10 cellular contexts compared by ENCODE assay signal in the genomic region with DNA sequence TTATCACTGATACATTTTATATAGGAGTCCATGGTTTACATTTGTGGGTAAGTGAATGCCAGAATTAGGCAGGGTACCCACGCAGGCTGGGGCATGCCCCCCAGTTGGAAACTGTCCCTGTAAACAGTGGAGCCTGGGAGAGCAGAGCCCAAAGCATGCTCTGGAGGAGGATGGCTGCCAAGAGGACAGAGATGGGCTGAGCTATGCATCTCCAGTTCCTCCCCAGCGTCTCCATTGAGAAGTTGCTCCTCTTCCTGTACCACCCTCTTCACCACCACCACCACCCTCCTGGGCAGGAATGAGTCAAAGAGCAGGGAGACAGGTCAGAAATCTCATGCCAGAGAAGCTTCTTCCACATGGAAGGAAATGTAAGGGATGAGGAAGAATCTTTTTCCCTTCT.
DNase-seq lines count a peak whose midpoint lies in the region; ATAC-seq and TF ChIP-seq lines count a peak whose summit lies in the region.
"Had no signal": no experiment of that assay in that cellular context is flagged by ENCODE, and none has a peak within 500 bp of the region (broad histone marks: within the 10 kb centered on the region; RNA-seq: fewer than 3 reads in every experiment).

No MANE protein-coding gene starts in this region.

- H3K9me3 Mint-ChIP-seq in CD14-positive monocyte: no peaks in the 10 kb centered on the region

- no peaks in the 10 kb centered on the region for H4K20me1 ChIP-seq in osteoblast (ENCODE audit: insufficient read depth, low read length)

- intact Hi-C loops in CD14-positive monocyte (cut with micrococcal nuclease): loop anchor here in 1 of 2 donors (5.0 to 10.0 kb wide), 2 partner anchors 36 to 68 kb away; a partner anchor contains a TSS

- no peaks in the 10 kb centered on the region for H3K36me3 ChIP-seq in osteoblast (ENCODE audit: insufficient read depth, low read length)

- H3K4me1 Mint-ChIP-seq in CD14-positive monocyte: peaks cover 56% of the 10 kb centered on the region

- no peak overlapping the region for H3K4me3 ChIP-seq in coronary artery
- H3K4me3 ChIP-seq in osteoblast (ENCODE audit: insufficient read depth, low read length): no peak overlapping the region

- H3K79me2 ChIP-seq in osteoblast (ENCODE audit: insufficient read depth, low read length): no peaks in the 10 kb centered on the region

- H3K4me3 Mint-ChIP-seq in CD14-positive monocyte: no peak overlapping the region
- H3K4me3 Mint-ChIP-seq: endodermal cell had no signal

- no peaks in the 10 kb centered on the region for H3K9me3 ChIP-seq in osteoblast (ENCODE audit: low read depth, low read length)

- peaks cover 38% of the 10 kb centered on the region for H3K4me1 ChIP-seq in osteoblast (ENCODE audit: insufficient read depth, low read length)

- peak overlapping the region; percentile 80 for H2AFZ ChIP-seq in osteoblast (ENCODE audit: low read length)

- no peak for TF ChIP-seq POLR2A in erythroblast (IDR thresholded peaks at IDR 0.05; ENCODE audit: low read length)

- no peaks in the 10 kb centered on the region for H3K27me3 ChIP-seq in osteoblast (ENCODE audit: insufficient read depth, low read length)

- ATAC-seq in HG02938 (IDR thresholded peaks at IDR 0.05; ENCODE audit: unreplicated experiment): no peak

- peak overlapping the region; percentile 93 to 94 for H3K27ac ChIP-seq in coronary artery
- H3K27ac ChIP-seq in osteoblast (ENCODE audit: low read depth, low read length): peak overlapping the region; percentile 97

- TF ChIP-seq CTCF in CD14-positive monocyte (IDR thresholded peaks at IDR 0.05): no peak
- no peak for TF ChIP-seq CTCF in coronary artery (IDR thresholded peaks at IDR 0.05)
- no peak for TF ChIP-seq CTCF in osteoblast (IDR thresholded peaks at IDR 0.05; ENCODE audit: extremely low read depth, low read depth, low read length)

- H3K36me3 Mint-ChIP-seq in CD14-positive monocyte: peaks cover 0 to 5% of the 10 kb centered on the region in 2 donors

- no peaks in the 10 kb centered on the region for H3K27me3 Mint-ChIP-seq in CD14-positive monocyte (ENCODE audit: low read depth in 3 of 3)

- H3K27ac Mint-ChIP-seq in CD14-positive monocyte: peak overlapping the region; percentile 99 to 100 (median 100)
- H3K27ac Mint-ChIP-seq: endodermal cell had no signal

- H3K4me2 ChIP-seq in osteoblast (ENCODE audit: insufficient read depth, low read length): no peak overlapping the region

- DNase-seq in CD14-positive monocyte (ENCODE audit: low spot score): no peak
- peak; percentile 66 for DNase-seq in HT-29 (ENCODE audit: low spot score)
- DNase-seq in coronary artery (ENCODE audit: low spot score): no peak
- peak; percentile 18 for DNase-seq in osteoblast (ENCODE audit: insufficient read length, low spot score, missing footprints)
- DNase-seq in stimulated activated CD4-positive, alpha-beta T cell treated with anti-CD3 and anti-CD28 coated beads, Interleukin-4, amount 100 ng/mL, for 1 hour: no peak
- DNase-seq in erythroblast (lab: John Stamatoyannopoulos, UW): no peak
- no peak for DNase-seq in stimulated activated CD4-positive, alpha-beta T cell treated with anti-CD3 and anti-CD28 coated beads, Interleukin-4, amount 100 ng/mL, for 24 hours
- DNase-seq: activated gamma-delta T cell treated with Interleukin-2 at 50 U/mL for 16 hours, endodermal cell had no signal

Comparison
In these comparisons a context has a peak if more than half of its experiments do, and no peak if none do; other contexts are left out.
1. DNase-seq: peak in HT-29 (single experiment) and osteoblast (single experiment); none in CD14-positive monocyte (single experiment), coronary artery (single experiment), stimulated activated CD4-positive, alpha-beta T cell treated with anti-CD3 and anti-CD28 coated beads, Interleukin-4, amount 100 ng/mL, for 1 hour (single experiment), erythroblast (0 of 2) and stimulated activated CD4-positive, alpha-beta T cell treated with anti-CD3 and anti-CD28 coated beads, Interleukin-4, amount 100 ng/mL, for 24 hours (single experiment).